In the genomic region with DNA sequence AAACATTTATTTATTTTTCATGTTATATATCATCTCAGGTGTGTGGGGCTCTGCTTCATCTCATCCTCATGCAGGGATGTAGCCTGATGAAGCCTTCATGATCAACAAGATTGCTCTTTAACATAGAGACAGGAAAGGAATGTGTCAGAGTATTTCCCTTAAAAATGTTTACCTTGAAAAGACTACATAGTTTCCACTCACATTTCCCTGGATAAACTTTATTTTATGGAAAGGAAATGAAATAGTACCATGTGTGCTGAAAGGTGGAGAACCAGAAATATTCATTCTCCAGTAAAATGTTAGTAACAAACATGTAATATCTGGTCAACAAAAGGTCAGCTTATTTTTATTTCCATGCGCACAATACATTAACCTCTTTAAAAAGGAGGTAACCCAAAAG, we compare ENCODE assay signal across 29 cellular contexts.
"Had no signal": no experiment of that assay in that cellular context is flagged by ENCODE, and none has a peak within 500 bp of the region (broad histone marks: within the 10 kb centered on the region; RNA-seq: fewer than 3 reads in every experiment).

No MANE protein-coding gene starts in this region.

- DNase-seq: stimulated activated CD4-positive, alpha-beta T cell treated with anti-CD3 and anti-CD28 coated beads, Interleukin-2, amount 100 ng/mL, for 48 hours; stimulated activated CD4-positive, alpha-beta T cell treated with anti-CD3 and anti-CD28 coated beads, Interleukin-4, amount 100 ng/mL, for 1 hour; stimulated activated CD4-positive, alpha-beta T cell treated with anti-CD3 and anti-CD28 coated beads, Interleukin-4, amount 100 ng/mL, for 24 hours; stimulated activated CD4-positive, alpha-beta T cell treated with anti-CD3 and anti-CD28 coated beads, Interleukin-4, amount 100 ng/mL, for 4 hours; stimulated activated CD8-positive, alpha-beta memory T cell treated with anti-CD3 and anti-CD28 coated beads, Interleukin-4, amount 100 ng/mL, for 48 hours; stimulated activated naive B cell treated with anti-CD40 and anti-IgM and Interleukin-4, amounts not matched to agents 10 μg/mL and 1 μg/mL and 100 μg/mL, for 72 hours; stimulated activated naive CD4-positive, alpha-beta T cell; stimulated activated naive CD4-positive, alpha-beta T cell treated with Interleukin-2 at 50 U/mL for 16 hours; stimulated activated naive CD8-positive, alpha-beta T cell treated with anti-CD3 and anti-CD28 coated beads, Interleukin-15, amount 100 ng/mL, for 72 hours; stimulated activated naive CD8-positive, alpha-beta T cell treated with anti-CD3 and anti-CD28 coated beads, Interleukin-15, Interleukin-2, amounts not matched to agents 100 U/mL and 50 U/mL, for 24 hours; stomach; substantia nigra; testis; thyroid gland; tibial artery; transverse colon; trophoblast cell; upper lobe of left lung; upper lobe of right lung; uterus had no signal

- H3K27me3 ChIP-seq: stomach, suprapubic skin, testis, thyroid gland, tibial artery, tibial nerve, transverse colon, upper lobe of left lung, upper lobe of right lung, uterus, vagina had no signal

- H3K27me3 Mint-ChIP-seq: stimulated activated memory B cell treated with anti-CD40 and anti-IgM and Interleukin-4, amounts not matched to agents 10 μg/mL and 1 μg/mL and 100 μg/mL, for 72 hours; stimulated activated naive B cell treated with anti-CD40 and anti-IgM and Interleukin-4, amounts not matched to agents 10 μg/mL and 1 μg/mL and 100 μg/mL, for 72 hours; stimulated activated naive CD8-positive, alpha-beta T cell treated with anti-CD3 and anti-CD28 coated beads, Interleukin-15, amount 100 ng/mL, for 72 hours; stimulated activated naive CD8-positive, alpha-beta T cell treated with anti-CD3 and anti-CD28 coated beads, Interleukin-15, Interleukin-2, amounts not matched to agents 100 ng/mL and 50 ng/mL, for 24 hours had no signal

- H3K9me3 ChIP-seq: stomach, suprapubic skin, testis, thoracic aorta, thyroid gland, tibial artery, tibial nerve, transverse colon, upper lobe of left lung, upper lobe of right lung, uterus, vagina had no signal

- H3K36me3 ChIP-seq: stomach, suprapubic skin, thoracic aorta, thyroid gland, tibial artery, tibial nerve, transverse colon, upper lobe of left lung, upper lobe of right lung, uterus, vagina had no signal

- H3K27ac Mint-ChIP-seq: stimulated activated effector memory CD8-positive, alpha-beta T cell treated with anti-CD3 and anti-CD28 coated beads, Interleukin-12 subunit alpha, Interleukin-12 subunit beta, amount 100 ng/mL, for 72 hours; stimulated activated memory B cell treated with anti-CD40 and anti-IgM and Interleukin-4, amounts not matched to agents 10 μg/mL and 1 μg/mL and 100 μg/mL, for 72 hours; stimulated activated naive B cell treated with anti-CD40 and anti-IgM and Interleukin-4, amounts not matched to agents 10 μg/mL and 1 μg/mL and 100 μg/mL, for 72 hours; stimulated activated naive CD8-positive, alpha-beta T cell treated with anti-CD3 and anti-CD28 coated beads, Interleukin-15, amount 100 ng/mL, for 72 hours; stimulated activated naive CD8-positive, alpha-beta T cell treated with anti-CD3 and anti-CD28 coated beads, Interleukin-15, Interleukin-2, amounts not matched to agents 100 ng/mL and 50 ng/mL, for 24 hours; type B pancreatic cell had no signal

- FAIRE-seq: urothelium cell line had no signal

- H3K4me3 Mint-ChIP-seq: stimulated activated effector memory CD8-positive, alpha-beta T cell treated with anti-CD3 and anti-CD28 coated beads, Interleukin-12 subunit alpha, Interleukin-12 subunit beta, amount 100 ng/mL, for 72 hours; stimulated activated memory B cell treated with anti-CD40 and anti-IgM and Interleukin-4, amounts not matched to agents 10 μg/mL and 1 μg/mL and 100 μg/mL, for 72 hours; stimulated activated naive B cell treated with anti-CD40 and anti-IgM and Interleukin-4, amounts not matched to agents 10 μg/mL and 1 μg/mL and 100 μg/mL, for 72 hours; stimulated activated naive CD8-positive, alpha-beta T cell treated with anti-CD3 and anti-CD28 coated beads, Interleukin-15, amount 100 ng/mL, for 72 hours; stimulated activated naive CD8-positive, alpha-beta T cell treated with anti-CD3 and anti-CD28 coated beads, Interleukin-15, Interleukin-2, amounts not matched to agents 100 ng/mL and 50 ng/mL, for 24 hours; type B pancreatic cell had no signal

- H3K4me3 ChIP-seq: stomach, suprapubic skin, testis, thoracic aorta, thyroid gland, tibial artery, tibial nerve, transverse colon, upper lobe of left lung, upper lobe of right lung, uterus, vagina had no signal

- H3K4me1 ChIP-seq: stomach, suprapubic skin, testis, thyroid gland, tibial artery, tibial nerve, transverse colon, upper lobe of left lung, upper lobe of right lung, uterus, vagina had no signal

- H3K4me1 Mint-ChIP-seq: stimulated activated effector memory CD8-positive, alpha-beta T cell treated with anti-CD3 and anti-CD28 coated beads, Interleukin-12 subunit alpha, Interleukin-12 subunit beta, amount 100 ng/mL, for 72 hours; stimulated activated memory B cell treated with anti-CD40 and anti-IgM and Interleukin-4, amounts not matched to agents 10 μg/mL and 1 μg/mL and 100 μg/mL, for 72 hours; stimulated activated naive B cell treated with anti-CD40 and anti-IgM and Interleukin-4, amounts not matched to agents 10 μg/mL and 1 μg/mL and 100 μg/mL, for 72 hours; stimulated activated naive CD8-positive, alpha-beta T cell treated with anti-CD3 and anti-CD28 coated beads, Interleukin-15, amount 100 ng/mL, for 72 hours had no signal

- H3K9me3 Mint-ChIP-seq: stimulated activated effector memory CD8-positive, alpha-beta T cell treated with anti-CD3 and anti-CD28 coated beads, Interleukin-12 subunit alpha, Interleukin-12 subunit beta, amount 100 ng/mL, for 72 hours; stimulated activated memory B cell treated with anti-CD40 and anti-IgM and Interleukin-4, amounts not matched to agents 10 μg/mL and 1 μg/mL and 100 μg/mL, for 72 hours; stimulated activated naive B cell treated with anti-CD40 and anti-IgM and Interleukin-4, amounts not matched to agents 10 μg/mL and 1 μg/mL and 100 μg/mL, for 72 hours; stimulated activated naive CD8-positive, alpha-beta T cell treated with anti-CD3 and anti-CD28 coated beads, Interleukin-15, amount 100 ng/mL, for 72 hours; stimulated activated naive CD8-positive, alpha-beta T cell treated with anti-CD3 and anti-CD28 coated beads, Interleukin-15, Interleukin-2, amounts not matched to agents 100 ng/mL and 50 ng/mL, for 24 hours; type B pancreatic cell had no signal

- H3K36me3 Mint-ChIP-seq: stimulated activated effector memory CD8-positive, alpha-beta T cell treated with anti-CD3 and anti-CD28 coated beads, Interleukin-12 subunit alpha, Interleukin-12 subunit beta, amount 100 ng/mL, for 72 hours; stimulated activated memory B cell treated with anti-CD40 and anti-IgM and Interleukin-4, amounts not matched to agents 10 μg/mL and 1 μg/mL and 100 μg/mL, for 72 hours; stimulated activated naive B cell treated with anti-CD40 and anti-IgM and Interleukin-4, amounts not matched to agents 10 μg/mL and 1 μg/mL and 100 μg/mL, for 72 hours; type B pancreatic cell had no signal

- H3K27ac ChIP-seq: stomach, suprapubic skin, testis, thoracic aorta, thyroid gland, tibial artery, tibial nerve, transverse colon, upper lobe of left lung, upper lobe of right lung, uterus, vagina had no signal
